In genomic region chr9:98795970-98796363, GRCh38 we compare ENCODE assay signal across 8 cellular contexts. TPM values are rescaled to one million over a fixed set of nuclear protein-coding genes. Genes with fewer than 3 reads are reported as not detected.
DNase-seq lines count a peak whose midpoint lies in the region; ATAC-seq lines count a peak whose summit lies in the region.

No MANE protein-coding gene starts in this region.

- peaks cover 16% of the 10 kb centered on the region for H3K4me1 ChIP-seq in adipocyte (ENCODE audit: control insufficient read depth, insufficient read depth, low read length)

- no peaks in the 10 kb centered on the region for H3K27me3 Mint-ChIP-seq in IgD-negative memory B cell

- no peaks in the 10 kb centered on the region for H3K36me3 ChIP-seq in adipocyte (ENCODE audit: control insufficient read depth, insufficient read depth, low read length, severe bottlenecking)

- peaks cover 15 to 27% (median 20%) of the 10 kb centered on the region in 3 donors for H3K4me1 Mint-ChIP-seq in IgD-negative memory B cell

- H3K27ac Mint-ChIP-seq in IgD-negative memory B cell = peak overlapping the region in 2 of 3 donors; percentile 54 to 69

- ATAC-seq in GM21526 (IDR thresholded peaks at IDR 0.05; ENCODE audit: low FRiP score, unreplicated experiment) = peak; percentile 29

- peaks cover 5% of the 10 kb centered on the region for H3K9me3 ChIP-seq in adipocyte (ENCODE audit: control insufficient read depth, low read length)

- H3K27me3 ChIP-seq in adipocyte (replicated peaks; ENCODE audit: control insufficient read depth, insufficient read depth, low read length) = no peaks in the 10 kb centered on the region

- H3K4me3 Mint-ChIP-seq in IgD-negative memory B cell = peak overlapping the region; percentile 27 to 88 (median 70)

- peaks cover 0 to 7% (median 3%) of the 10 kb centered on the region in 3 donors for H3K9me3 Mint-ChIP-seq in IgD-negative memory B cell

- DNase-seq in EH (ENCODE audit: low read depth) (peak; percentile 21), adipocyte (ENCODE audit: low read depth) (peak; percentile 54), iPS-NIHi7 (ENCODE audit: extremely low spot score) (peak; percentile 52), SKM-1 treated with dmso at 0.1 percent for 144 hours (lab: John Stamatoyannopoulos, UW; ENCODE audit: unreplicated experiment) (no peak), NOMO-1 (lab: John Stamatoyannopoulos, UW; ENCODE audit: unreplicated experiment in 2 of 2) (no peak)
- peak; percentile 35 to 46 for DNase-seq in stimulated activated CD4-positive, alpha-beta T cell treated with anti-CD3 and anti-CD28 coated beads, Interleukin-2, amount 100 ng/mL, for 24 hours

- peak overlapping the region; percentile 85 for H3K4me3 ChIP-seq in adipocyte (ENCODE audit: low read length)

- no peaks in the 10 kb centered on the region for H3K36me3 Mint-ChIP-seq in IgD-negative memory B cell

- peak overlapping the region; percentile 84 for H3K9ac ChIP-seq in adipocyte (ENCODE audit: low read length)

RNA-seq across cellular contexts. Expression of gene ANKS6, which starts 0.4 kb away (rescaled TPM):
- polyA plus RNA-seq in IgD-negative memory B cell = 2.5 TPM

RNA-seq across cellular contexts. Expression of gene GALNT12, which starts 11.5 kb away (rescaled TPM):
- polyA plus RNA-seq in IgD-negative memory B cell = 0.90 TPM

Comparison
In these comparisons a context has a peak if more than half of its experiments do, and no peak if none do; other contexts are left out.
1. DNase-seq: peak in EH (single experiment), adipocyte (single experiment), iPS-NIHi7 (single experiment) and stimulated activated CD4-positive, alpha-beta T cell treated with anti-CD3 and anti-CD28 coated beads, Interleukin-2, amount 100 ng/mL, for 24 hours (2 of 2); none in SKM-1 treated with dmso at 0.1 percent for 144 hours (single experiment) and NOMO-1 (0 of 2).